ENCODE assay signal across 2 cellular contexts in genomic region chr6:149108398-149109100, GRCh38.
TF ChIP-seq lines count a peak whose summit lies in the region.

No MANE protein-coding gene starts in this region.

TF ChIP-seq in HepG2, 621 proteins besides CTCF, POLR2A, EP300 and RAD21:
- no peak for TF ChIP-seq ZNF276 (CRISPR knock-in tag; IDR thresholded peaks at IDR 0.05; ENCODE audit: low read depth)
- TF ChIP-seq CEBPB (IDR thresholded peaks at IDR 0.05; ENCODE audit: borderline replicate concordance, low read depth, low read length) = peak; percentile 58

TF ChIP-seq in K562, 482 proteins besides CTCF, POLR2A, EP300 and RAD21 (continued from another document):
- no peak for TF ChIP-seq USF1 (CRISPR knock-in tag; IDR thresholded peaks at IDR 0.05)
